Comparison of ENCODE assay signal across 9 cellular contexts in genomic region chr6:37182736-37183590, GRCh38. TPM values are rescaled to one million over a fixed set of nuclear protein-coding genes. Genes with fewer than 3 reads are reported as not detected.
DNase-seq lines count a peak whose midpoint lies in the region; ATAC-seq, FAIRE-seq and TF ChIP-seq lines count a peak whose summit lies in the region.
"Had no signal": no experiment of that assay in that cellular context is flagged by ENCODE, and none has a peak within 500 bp of the region (broad histone marks: within the 10 kb centered on the region; RNA-seq: fewer than 3 reads in every experiment).

No MANE protein-coding gene starts in this region.

- peak overlapping the region; percentile 95 for H3K27ac Mint-ChIP-seq in CD4-positive, alpha-beta T cell
- H3K27ac Mint-ChIP-seq in activated naive CD4-positive, alpha-beta T cell treated with anti-CD3 and anti-CD28 coated beads, Interleukin-2, amount 50 U/mL, for 24 hours: peak overlapping the region; percentile 94
- peak overlapping the region; percentile 88 to 98 (median 94) for H3K27ac Mint-ChIP-seq in naive thymus-derived CD4-positive, alpha-beta T cell

- peak; percentile 28 to 74 (median 50) for DNase-seq in CD4-positive, alpha-beta T cell
- DNase-seq in Peyer's patch: peak in 2 of 3 donors; percentile 72 to 82
- peak in 8 of 9 donors; percentile 56 to 85 (median 70) for DNase-seq in naive thymus-derived CD4-positive, alpha-beta T cell
- no peak for DNase-seq in kidney
- DNase-seq in H54 (ENCODE audit: insufficient read length, low spot score): no peak
- no peak for DNase-seq in RCC 7860 (ENCODE audit: low spot score)

- CTCF ChIA-PET in CD4-positive, alpha-beta T cell (lab: Charles Lee): interaction anchor here (1.3 to 2.3 kb wide), 4 partner anchors 11 to 165 kb away, joined by 5 to 9 read pairs (median 5); no protein-coding TSS in a partner anchor
- CTCF ChIA-PET in naive thymus-derived CD4-positive, alpha-beta T cell (lab: Charles Lee): interaction anchor here (0.6 to 15.1 kb wide), 7 partner anchors 10 to 159 kb away, joined by 3 to 443 read pairs (median 4); no protein-coding TSS in a partner anchor

- no peak overlapping the region for H3K4me3 ChIP-seq in Peyer's patch
- H3K4me3 ChIP-seq in naive thymus-derived CD4-positive, alpha-beta T cell (ENCODE audit: low read length): peak overlapping the region; percentile 41
- H3K4me3 ChIP-seq in kidney (ENCODE audit: low read length in 2 of 2): no peak overlapping the region

- H3K36me3 Mint-ChIP-seq in CD4-positive, alpha-beta T cell (ENCODE audit: low read depth): no peaks in the 10 kb centered on the region
- no peaks in the 10 kb centered on the region for H3K36me3 Mint-ChIP-seq in activated naive CD4-positive, alpha-beta T cell treated with anti-CD3 and anti-CD28 coated beads, Interleukin-2, amount 50 U/mL, for 24 hours
- peaks cover 0 to 18% (median 0%) of the 10 kb centered on the region in 5 donors for H3K36me3 Mint-ChIP-seq in naive thymus-derived CD4-positive, alpha-beta T cell

- ATAC-seq in CD4-positive, alpha-beta T cell (ENCODE audit: poor library complexity): peak; percentile 96
- ATAC-seq in naive thymus-derived CD4-positive, alpha-beta T cell: peak; percentile 97
- ATAC-seq in HG03565 (IDR thresholded peaks at IDR 0.05; ENCODE audit: unreplicated experiment): no peak

- peak overlapping the region; percentile 51 for H3K27ac ChIP-seq in CD4-positive, alpha-beta T cell (ENCODE audit: low read depth, low read length)
- H3K27ac ChIP-seq in Peyer's patch: peak overlapping the region; percentile 59 to 68 (median 62)
- H3K27ac ChIP-seq in naive thymus-derived CD4-positive, alpha-beta T cell (ENCODE audit: low read depth, low read length): peak overlapping the region; percentile 73
- H3K27ac ChIP-seq in kidney (ENCODE audit: low read depth in 2 of 2, low read length in 2 of 2): peak overlapping the region in 1 of 2 donors; percentile 45

- TF ChIP-seq CTCF in CD4-positive, alpha-beta T cell (IDR thresholded peaks at IDR 0.05): no peak
- TF ChIP-seq CTCF in Peyer's patch (IDR thresholded peaks at IDR 0.05): no peak
- TF ChIP-seq CTCF in kidney (IDR thresholded peaks at IDR 0.05; ENCODE audit: borderline replicate concordance, extremely low read depth, insufficient read depth): no peak

- intact Hi-C loops in CD4-positive, alpha-beta T cell (cut with DNase I, micrococcal nuclease): loop anchor here in 1 of 2 experiments (1.0 kb wide), 1 partner anchor 26 kb away; no protein-coding TSS in a partner anchor
- intact Hi-C loops in naive thymus-derived CD4-positive, alpha-beta T cell (cut with micrococcal nuclease): loop anchor here (1.0 to 2.0 kb wide), 5 partner anchors 11 to 133 kb away; no protein-coding TSS in a partner anchor
- intact Hi-C loops in kidney (cut with DNase I): no loop called here

- no peak overlapping the region for H3K9ac ChIP-seq in kidney (ENCODE audit: low read length in 2 of 2)

- H3K9me3 ChIP-seq in CD4-positive, alpha-beta T cell (ENCODE audit: control insufficient read depth, low read length): no peaks in the 10 kb centered on the region
- H3K9me3 ChIP-seq in Peyer's patch (no peaks in the 10 kb centered on the region), kidney (ENCODE audit: control insufficient read depth in 1 of 2, low read length in 2 of 2) (no peaks in the 10 kb centered on the region)
- H3K9me3 ChIP-seq in naive thymus-derived CD4-positive, alpha-beta T cell (ENCODE audit: control insufficient read depth in 2 of 3, low read length in 3 of 3): no peaks in the 10 kb centered on the region

- POLR2A ChIA-PET in CD4-positive, alpha-beta T cell (lab: Charles Lee): interaction anchor here (0.6 to 2.1 kb wide), 12 partner anchors 10 to 424 kb away, joined by 3 to 13 read pairs (median 4); partner anchors contain the start of gene PIM1
- POLR2A ChIA-PET in naive thymus-derived CD4-positive, alpha-beta T cell (lab: Charles Lee): interaction anchor here (0.6 to 5.1 kb wide), 9 partner anchors 8 to 149 kb away, joined by 3 to 68 read pairs (median 3); no protein-coding TSS in a partner anchor

- H3K4me1 ChIP-seq in Peyer's patch: peaks cover 0 to 8% (median 2%) of the 10 kb centered on the region in 4 donors
- peaks cover 44 to 61% of the 10 kb centered on the region in 2 donors for H3K4me1 ChIP-seq in naive thymus-derived CD4-positive, alpha-beta T cell (ENCODE audit: control insufficient read depth in 2 of 2, insufficient read depth in 2 of 2, low read length in 2 of 2)
- no peaks in the 10 kb centered on the region for H3K4me1 ChIP-seq in kidney (ENCODE audit: control insufficient read depth in 1 of 2, insufficient read depth in 1 of 2, low read depth in 1 of 2, low read length in 2 of 2)

- TF ChIP-seq POLR2A in Peyer's patch (IDR thresholded peaks at IDR 0.05) (no peak), H54 (IDR thresholded peaks at IDR 0.05; ENCODE audit: low read depth, low read length) (no peak)

- peak overlapping the region; percentile 74 for H3K4me3 Mint-ChIP-seq in CD4-positive, alpha-beta T cell
- H3K4me3 Mint-ChIP-seq in activated naive CD4-positive, alpha-beta T cell treated with anti-CD3 and anti-CD28 coated beads, Interleukin-2, amount 50 U/mL, for 24 hours: peak overlapping the region; percentile 41
- peak overlapping the region; percentile 62 to 86 (median 72) for H3K4me3 Mint-ChIP-seq in naive thymus-derived CD4-positive, alpha-beta T cell

- no peaks in the 10 kb centered on the region for H3K36me3 ChIP-seq in Peyer's patch
- no peaks in the 10 kb centered on the region for H3K36me3 ChIP-seq in naive thymus-derived CD4-positive, alpha-beta T cell (ENCODE audit: control insufficient read depth in 2 of 3, insufficient read depth in 3 of 3, low read length in 3 of 3)
- no peaks in the 10 kb centered on the region for H3K36me3 ChIP-seq in kidney (ENCODE audit: control insufficient read depth in 1 of 2, insufficient read depth in 2 of 2, low read length in 2 of 2)

- no peaks in the 10 kb centered on the region for H3K27me3 ChIP-seq in CD4-positive, alpha-beta T cell (ENCODE audit: control insufficient read depth, insufficient read depth, low read length)
- H3K27me3 ChIP-seq in Peyer's patch: no peaks in the 10 kb centered on the region
- H3K27me3 ChIP-seq in naive thymus-derived CD4-positive, alpha-beta T cell (ENCODE audit: control insufficient read depth in 2 of 2, insufficient read depth in 2 of 2, low read length in 2 of 2): no peaks in the 10 kb centered on the region

- H3K27me3 Mint-ChIP-seq in CD4-positive, alpha-beta T cell: no peaks in the 10 kb centered on the region
- no peaks in the 10 kb centered on the region for H3K27me3 Mint-ChIP-seq in activated naive CD4-positive, alpha-beta T cell treated with anti-CD3 and anti-CD28 coated beads, Interleukin-2, amount 50 U/mL, for 24 hours
- H3K27me3 Mint-ChIP-seq in naive thymus-derived CD4-positive, alpha-beta T cell: no peaks in the 10 kb centered on the region

- no peaks in the 10 kb centered on the region for H3K9me3 Mint-ChIP-seq in CD4-positive, alpha-beta T cell
- no peaks in the 10 kb centered on the region for H3K9me3 Mint-ChIP-seq in activated naive CD4-positive, alpha-beta T cell treated with anti-CD3 and anti-CD28 coated beads, Interleukin-2, amount 50 U/mL, for 24 hours
- peaks cover 0 to 8% (median 0%) of the 10 kb centered on the region in 11 donors for H3K9me3 Mint-ChIP-seq in naive thymus-derived CD4-positive, alpha-beta T cell

- FAIRE-seq in kidney (lab: Jason Lieb, UNC) (no peak), H54 (lab: Jason Lieb, UNC) (no peak), RCC 7860 (lab: Jason Lieb, UNC) (no peak)
- FAIRE-seq: HTR-8/SVneo had no signal

- H3K4me1 Mint-ChIP-seq in CD4-positive, alpha-beta T cell (ENCODE audit: low read depth): peaks cover 61% of the 10 kb centered on the region
- peaks cover 63% of the 10 kb centered on the region for H3K4me1 Mint-ChIP-seq in activated naive CD4-positive, alpha-beta T cell treated with anti-CD3 and anti-CD28 coated beads, Interleukin-2, amount 50 U/mL, for 24 hours
- H3K4me1 Mint-ChIP-seq in naive thymus-derived CD4-positive, alpha-beta T cell: peaks cover 21 to 72% (median 63%) of the 10 kb centered on the region in 7 donors

RNA-seq across cellular contexts. Expression of gene PIM1, which starts 13.0 kb away (rescaled TPM):
- total RNA-seq in CD4-positive, alpha-beta T cell: 100 to 1,000 TPM; 175 to 183 TPM
- 10 to 100 TPM; 36.6 to 78.4 (median 49.2) TPM for total RNA-seq in Peyer's patch
- total RNA-seq in naive thymus-derived CD4-positive, alpha-beta T cell: 100 to 1,000 TPM; 100 to 550 (median 172) TPM
- polyA plus RNA-seq in naive thymus-derived CD4-positive, alpha-beta T cell: 100 to 1,000 TPM; 249 to 304 TPM
- 30.4 TPM for total RNA-seq in kidney
- 19.1 TPM for polyA plus RNA-seq in kidney (ENCODE audit: insufficient read depth, low read depth, low replicate concordance)

Comparison
In these comparisons a context has a peak if more than half of its experiments do, and no peak if none do; other contexts are left out.
1. DNase-seq: peak in CD4-positive, alpha-beta T cell (10 of 10), Peyer's patch (2 of 3) and naive thymus-derived CD4-positive, alpha-beta T cell (8 of 9); none in kidney (single experiment), H54 (single experiment) and RCC 7860 (single experiment).
2. Peak in every context shown above with its lines, with median percentiles within 50 percentile points of each other: H3K27ac Mint-ChIP-seq and H3K4me3 Mint-ChIP-seq.